ENCODE assay signal across 12 cellular contexts in genomic region chr13:44759222-44759721, GRCh38.
DNase-seq lines count a peak whose midpoint lies in the region; FAIRE-seq and TF ChIP-seq lines count a peak whose summit lies in the region.
"Had no signal": no experiment of that assay in that cellular context is flagged by ENCODE, and none has a peak within 500 bp of the region (broad histone marks: within the 10 kb centered on the region; RNA-seq: fewer than 3 reads in every experiment).

No MANE protein-coding gene starts in this region.

- no peak for FAIRE-seq in RCC 7860 (lab: Jason Lieb, UNC)
- FAIRE-seq: GM18507 had no signal

- H3K27ac ChIP-seq in brain microvascular endothelial cell (peak overlapping the region; percentile 92), A673 (ENCODE audit: low read depth, low read length, poor library complexity, severe bottlenecking) (no peak overlapping the region)
- H3K27ac ChIP-seq: HL-60, tibial nerve had no signal

- no peak overlapping the region for H3K4me3 ChIP-seq in brain microvascular endothelial cell (ENCODE audit: low read depth, low read length)
- no peak overlapping the region for H3K4me3 ChIP-seq in neuron (ENCODE audit: low read length)
- no peak overlapping the region for H3K4me3 ChIP-seq in A673 (ENCODE audit: low read depth, low read length, poor library complexity, severe bottlenecking)
- H3K4me3 ChIP-seq: tibial nerve had no signal

- H2AFZ ChIP-seq in neuron (ENCODE audit: low read depth, low read length), result peak overlapping the region; percentile 46

- POLR2A ChIA-PET in A673 (lab: Charles Lee; ENCODE audit: low non-redundant PET), result no interaction called here

- CTCF ChIA-PET in A673 (lab: Charles Lee), result no interaction called here

- in situ Hi-C loops in brain microvascular endothelial cell (cut with HindIII; ENCODE audit: low pct_ligation_motif_present, low sequenced_read_pairs), result no loop called here

- intact Hi-C loops in A673 (cut with micrococcal nuclease; ENCODE audit: unreplicated experiment), result no loop called here

- peaks cover 25% of the 10 kb centered on the region for H3K4me1 ChIP-seq in neuron (ENCODE audit: insufficient read depth, low read length)
- H3K4me1 ChIP-seq in A673 (ENCODE audit: insufficient read depth, low read length, poor library complexity, severe bottlenecking), result peaks cover 7% of the 10 kb centered on the region

- H3K36me3 ChIP-seq in brain microvascular endothelial cell (replicated peaks), result no peaks in the 10 kb centered on the region
- H3K36me3 ChIP-seq in neuron (ENCODE audit: insufficient read depth, low read length), result no peaks in the 10 kb centered on the region
- no peaks in the 10 kb centered on the region for H3K36me3 ChIP-seq in A673 (ENCODE audit: insufficient read depth, low read length, poor library complexity, severe bottlenecking)
- H3K36me3 ChIP-seq: tibial nerve had no signal

- H3K9me3 ChIP-seq in neuron (ENCODE audit: low read length) (no peaks in the 10 kb centered on the region), A673 (ENCODE audit: low read depth, low read length, poor library complexity, severe bottlenecking) (no peaks in the 10 kb centered on the region)
- H3K9me3 ChIP-seq: tibial nerve had no signal

- TF ChIP-seq CTCF in brain microvascular endothelial cell (IDR thresholded peaks at IDR 0.05; ENCODE audit: low read depth, low read length, missing control alignments), result no peak
- no peak for TF ChIP-seq CTCF in A673 (conservative IDR thresholded peaks at IDR 0.05; ENCODE audit: low read depth, low read length)

- H3K27me3 ChIP-seq in brain microvascular endothelial cell (replicated peaks), result no peaks in the 10 kb centered on the region
- H3K27me3 ChIP-seq in neuron (ENCODE audit: insufficient read depth, low read length), result no peaks in the 10 kb centered on the region
- no peaks in the 10 kb centered on the region for H3K27me3 ChIP-seq in A673 (replicated peaks; ENCODE audit: insufficient read depth, low read depth, low read length, poor library complexity)
- H3K27me3 ChIP-seq: tibial nerve had no signal

- peak; percentile 57 for DNase-seq in COR-L47 (lab: John Stamatoyannopoulos, UW)
- DNase-seq in NCI-H1105 treated with DMSO at 0.1 percent for 48 hours (lab: John Stamatoyannopoulos, UW), result peak; percentile 54
- DNase-seq in brain microvascular endothelial cell, result no peak
- no peak for DNase-seq in activated CD8-positive, alpha-beta memory T cell treated with anti-CD3 and anti-CD28 coated beads, Interleukin-2, amount 50 U/mL, for 4 hours
- no peak for DNase-seq in RCC 7860 (ENCODE audit: low spot score)
- no peak for DNase-seq in A673 (ENCODE audit: low spot score)
- DNase-seq in SW 1271 (lab: John Stamatoyannopoulos, UW), result no peak
- DNase-seq: activated naive CD8-positive, alpha-beta T cell treated with anti-CD3 and anti-CD28 coated beads for 36 hours had no signal

- no TSS peak for BruUV-seq in A673 (replicated peaks; lab: Mats Ljungman, UMichigan)

Comparison
In these comparisons a context has a peak if more than half of its experiments do, and no peak if none do; other contexts are left out.
1. DNase-seq: peak in COR-L47 (single experiment) and NCI-H1105 treated with DMSO at 0.1 percent for 48 hours (single experiment); none in brain microvascular endothelial cell (single experiment), activated CD8-positive, alpha-beta memory T cell treated with anti-CD3 and anti-CD28 coated beads, Interleukin-2, amount 50 U/mL, for 4 hours (single experiment), RCC 7860 (single experiment), A673 (single experiment) and SW 1271 (0 of 2).